In genomic region chr9:92294297-92294676, GRCh38 we compare ENCODE assay signal across 8 cellular contexts. TPM values are rescaled to one million over a fixed set of nuclear protein-coding genes. Genes with fewer than 3 reads are reported as not detected.
DNase-seq lines count a peak whose midpoint lies in the region; ATAC-seq and TF ChIP-seq lines count a peak whose summit lies in the region.

No MANE protein-coding gene starts in this region.

- TF ChIP-seq EP300 in upper lobe of left lung (IDR thresholded peaks at IDR 0.05): no peak

- H3K36me3 ChIP-seq in mesendoderm (ENCODE audit: control insufficient read depth, insufficient read depth, low read length) (peaks cover 4% of the 10 kb centered on the region), upper lobe of left lung (peaks cover 3 to 26% (median 16%) of the 10 kb centered on the region in 4 donors)

- H4K8ac ChIP-seq in mesendoderm (ENCODE audit: low read depth, low read length): no peak overlapping the region

- WGBS in mesendoderm (ENCODE audit: extremely low coverage, insufficient coverage, low lambda C conversion rate): no CpG with 5 or more reads among the region's 13 CpGs
- 16 to 41% methylated on average over 10 to 13 of the region's 13 CpGs for WGBS in upper lobe of left lung, 2 donors

- no peak for TF ChIP-seq CTCF in upper lobe of left lung (IDR thresholded peaks at IDR 0.05)
- no peak for TF ChIP-seq CTCF in GM20000 (IDR thresholded peaks at IDR 0.05; ENCODE audit: extremely low read depth, missing control alignments)

- H3K56ac ChIP-seq in mesendoderm (ENCODE audit: low read length): peak overlapping the region; percentile 92

- H3K4me1 ChIP-seq in mesendoderm (ENCODE audit: control insufficient read depth, low read depth, low read length) (peaks cover 5% of the 10 kb centered on the region), upper lobe of left lung (peaks cover 16 to 33% (median 23%) of the 10 kb centered on the region in 4 donors)

- H2AK5ac ChIP-seq in mesendoderm (ENCODE audit: low read length): no peak overlapping the region

- H2BK5ac ChIP-seq in mesendoderm (ENCODE audit: low read length): no peak overlapping the region

- H3K27ac ChIP-seq in cingulate gyrus (ENCODE audit: low read depth, low read length) (peak overlapping the region; percentile 30), mesendoderm (ENCODE audit: low read depth, low read length) (peak overlapping the region; percentile 28), upper lobe of left lung (peak overlapping the region; percentile 59 to 77 (median 72))

- H4K5ac ChIP-seq in mesendoderm (ENCODE audit: low read length): no peak overlapping the region

- H3K4me2 ChIP-seq in mesendoderm (ENCODE audit: low read length): peak overlapping the region; percentile 71

- no peak overlapping the region for H2BK120ac ChIP-seq in mesendoderm (ENCODE audit: low read depth, low read length)

- H3K9me3 ChIP-seq in upper lobe of left lung: no peaks in the 10 kb centered on the region

- H2BK15ac ChIP-seq in mesendoderm (replicated peaks; ENCODE audit: low read depth): no peak overlapping the region

- peak overlapping the region; percentile 83 for H3K18ac ChIP-seq in mesendoderm (ENCODE audit: low read length)

- TF ChIP-seq POLR2A in upper lobe of left lung (IDR thresholded peaks at IDR 0.05): no peak

- H3K4me3 ChIP-seq in mesendoderm (ENCODE audit: low read length) (no peak overlapping the region), upper lobe of left lung (peak overlapping the region; percentile 55 to 81 (median 80))

- no peaks in the 10 kb centered on the region for H3K79me1 ChIP-seq in mesendoderm (ENCODE audit: low read length)

- ATAC-seq in upper lobe of left lung (ENCODE audit: low FRiP score in 2 of 2) (peak in 1 of 2 donors; percentile 38), GM21717 (IDR thresholded peaks at IDR 0.05; ENCODE audit: unreplicated experiment) (no peak)

- H3K23ac ChIP-seq in mesendoderm (ENCODE audit: low read length): no peak overlapping the region

- H3K27me3 ChIP-seq in mesendoderm (ENCODE audit: insufficient read depth, low read length, poor library complexity): no peaks in the 10 kb centered on the region
- no peaks in the 10 kb centered on the region for H3K27me3 ChIP-seq in upper lobe of left lung

- H3K9ac ChIP-seq in mesendoderm (ENCODE audit: low read length): peak overlapping the region; percentile 80

- peak; percentile 30 for DNase-seq in activated CD4-positive, alpha-beta T cell treated with anti-CD3 and anti-CD28 coated beads for 48 hours
- no peak for DNase-seq in activated CD4-positive, alpha-beta T cell treated with anti-CD3 and anti-CD28 coated beads, Interleukin-2, amount 50 U/mL, for 1 hour
- DNase-seq in RKO (ENCODE audit: low spot score): peak; percentile 83
- DNase-seq in mesendoderm: peak; percentile 48
- DNase-seq in upper lobe of left lung: no peak
- DNase-seq in GM20000 (ENCODE audit: low spot score): no peak

- peak overlapping the region; percentile 79 for H3K4ac ChIP-seq in mesendoderm (ENCODE audit: low read depth, low read length)

- peaks cover 30% of the 10 kb centered on the region for H3K79me2 ChIP-seq in mesendoderm (ENCODE audit: control insufficient read depth, insufficient read depth, low read length)

RNA-seq across cellular contexts. Expression of gene IARS1, which starts 0.8 kb away (rescaled TPM):
- 147 TPM for polyA plus RNA-seq in mesendoderm (2013, experiment 1 of 2)
- 141 TPM for polyA plus RNA-seq in mesendoderm (2013, experiment 2 of 2)
- total RNA-seq in upper lobe of left lung: 100 to 1,000 TPM in 1 of 6 donors, 10 to 100 TPM in 5; 39.0 to 114 (median 71.9) TPM

RNA-seq across cellular contexts. Expression of gene NOL8, which starts 30.9 kb away (rescaled TPM):
- polyA plus RNA-seq in mesendoderm (2013, experiment 1 of 2): 35.0 TPM
- polyA plus RNA-seq in mesendoderm (2013, experiment 2 of 2): 35.1 TPM
- total RNA-seq in upper lobe of left lung: 100 to 1,000 TPM in 1 of 6 donors, 10 to 100 TPM in 5; 22.1 to 107 (median 27.1) TPM

RNA-seq across cellular contexts. Expression of gene CENPP, which starts 31.5 kb away (rescaled TPM):
- polyA plus RNA-seq in mesendoderm (2013, experiment 1 of 2): 11.8 TPM
- 11.4 TPM for polyA plus RNA-seq in mesendoderm (2013, experiment 2 of 2)
- total RNA-seq in upper lobe of left lung: 10 to 100 TPM in 1 of 6 donors, 1 to 10 TPM in 5; 2.9 to 17.8 (median 4.9) TPM

Comparison
In these comparisons a context has a peak if more than half of its experiments do, and no peak if none do; other contexts are left out.
1. DNase-seq: peak in activated CD4-positive, alpha-beta T cell treated with anti-CD3 and anti-CD28 coated beads for 48 hours (single experiment), RKO (single experiment) and mesendoderm (single experiment); none in activated CD4-positive, alpha-beta T cell treated with anti-CD3 and anti-CD28 coated beads, Interleukin-2, amount 50 U/mL, for 1 hour (single experiment), upper lobe of left lung (0 of 2) and GM20000 (single experiment).
2. Peak in every context shown above with its lines, with median percentiles within 50 percentile points of each other: H3K27ac ChIP-seq.